Comparison of ENCODE assay signal across 1 cellular context in the genomic region with DNA sequence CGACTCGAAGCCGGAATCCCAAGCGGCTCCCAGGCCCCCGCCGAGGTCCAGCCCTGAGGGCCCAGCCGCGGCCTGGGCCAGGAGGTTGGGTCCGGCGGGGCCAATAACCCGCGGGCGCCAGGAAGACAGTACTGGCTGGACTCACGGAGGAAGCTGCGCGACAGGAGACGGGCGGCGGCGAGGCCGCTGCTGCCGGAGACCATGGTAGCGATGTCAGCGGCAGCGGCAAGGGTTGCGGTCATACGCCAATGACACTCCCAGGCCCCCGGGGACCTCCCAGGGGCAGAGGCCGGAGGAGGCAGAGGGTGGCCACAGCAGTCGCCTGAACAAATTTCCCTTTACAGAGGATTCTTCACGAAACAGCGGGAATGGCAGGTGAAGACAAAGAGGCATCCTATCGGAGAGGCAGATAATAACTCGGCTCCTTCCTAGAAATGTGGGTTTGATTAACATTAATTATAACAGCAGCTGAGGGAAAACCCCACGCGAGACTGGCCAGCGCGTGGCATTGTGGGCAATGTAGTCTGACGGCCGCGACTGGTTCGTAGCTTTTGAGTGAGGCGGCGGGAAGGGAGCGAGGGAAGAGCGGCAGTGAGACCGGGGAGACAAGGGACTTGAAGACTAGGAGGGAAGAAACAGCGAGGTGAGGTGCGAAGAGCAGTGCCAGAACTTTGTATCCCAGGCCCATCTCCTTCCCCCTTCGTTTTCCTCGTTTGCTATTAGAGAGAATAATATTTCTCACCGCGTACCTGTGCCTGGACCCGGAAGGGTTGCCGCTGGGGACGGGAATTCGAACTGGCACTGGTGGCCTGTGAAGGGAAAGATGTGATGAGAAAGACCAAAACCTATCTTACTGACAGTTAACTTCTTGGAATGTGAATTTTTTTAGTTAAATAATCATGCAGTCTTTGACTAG.
A peak's percentile ranks its signal among the peaks of the same experiment; 100 is the strongest.
TF ChIP-seq lines count a peak whose summit lies in the region.

A gene (minus strand): TSS at position 253 of the 916 bp plus-strand sequence. CDS start 11 bp downstream, at position 242.

TF ChIP-seq in HepG2, 621 proteins besides CTCF, POLR2A, EP300 and RAD21 (continued from another document and continues in another):
- TF ChIP-seq, protein P1, sequence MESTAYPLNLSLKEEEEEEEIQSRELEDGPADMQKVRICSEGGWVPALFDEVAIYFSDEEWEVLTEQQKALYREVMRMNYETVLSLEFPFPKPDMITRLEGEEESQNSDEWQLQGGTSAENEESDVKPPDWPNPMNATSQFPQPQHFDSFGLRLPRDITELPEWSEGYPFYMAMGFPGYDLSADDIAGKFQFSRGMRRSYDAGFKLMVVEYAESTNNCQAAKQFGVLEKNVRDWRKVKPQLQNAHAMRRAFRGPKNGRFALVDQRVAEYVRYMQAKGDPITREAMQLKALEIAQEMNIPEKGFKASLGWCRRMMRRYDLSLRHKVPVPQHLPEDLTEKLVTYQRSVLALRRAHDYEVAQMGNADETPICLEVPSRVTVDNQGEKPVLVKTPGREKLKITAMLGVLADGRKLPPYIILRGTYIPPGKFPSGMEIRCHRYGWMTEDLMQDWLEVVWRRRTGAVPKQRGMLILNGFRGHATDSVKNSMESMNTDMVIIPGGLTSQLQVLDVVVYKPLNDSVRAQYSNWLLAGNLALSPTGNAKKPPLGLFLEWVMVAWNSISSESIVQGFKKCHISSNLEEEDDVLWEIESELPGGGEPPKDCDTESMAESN (CRISPR knock-in tag; conservative IDR thresholded peaks at IDR 0.05) = 0 out of 2 replicates have a peak, but pooled peaks have one; percentile 47
- no peak for TF ChIP-seq FOXM1 (CRISPR knock-in tag; IDR thresholded peaks at IDR 0.05)
- peak; percentile 53; the same call in 1 of the 2 replicates for TF ChIP-seq BORCS8-MEF2B (CRISPR knock-in tag; IDR thresholded peaks at IDR 0.05)
- TF ChIP-seq, protein P2, sequence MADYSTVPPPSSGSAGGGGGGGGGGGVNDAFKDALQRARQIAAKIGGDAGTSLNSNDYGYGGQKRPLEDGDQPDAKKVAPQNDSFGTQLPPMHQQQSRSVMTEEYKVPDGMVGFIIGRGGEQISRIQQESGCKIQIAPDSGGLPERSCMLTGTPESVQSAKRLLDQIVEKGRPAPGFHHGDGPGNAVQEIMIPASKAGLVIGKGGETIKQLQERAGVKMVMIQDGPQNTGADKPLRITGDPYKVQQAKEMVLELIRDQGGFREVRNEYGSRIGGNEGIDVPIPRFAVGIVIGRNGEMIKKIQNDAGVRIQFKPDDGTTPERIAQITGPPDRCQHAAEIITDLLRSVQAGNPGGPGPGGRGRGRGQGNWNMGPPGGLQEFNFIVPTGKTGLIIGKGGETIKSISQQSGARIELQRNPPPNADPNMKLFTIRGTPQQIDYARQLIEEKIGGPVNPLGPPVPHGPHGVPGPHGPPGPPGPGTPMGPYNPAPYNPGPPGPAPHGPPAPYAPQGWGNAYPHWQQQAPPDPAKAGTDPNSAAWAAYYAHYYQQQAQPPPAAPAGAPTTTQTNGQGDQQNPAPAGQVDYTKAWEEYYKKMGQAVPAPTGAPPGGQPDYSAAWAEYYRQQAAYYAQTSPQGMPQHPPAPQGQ (CRISPR knock-in tag; IDR thresholded peaks at IDR 0.05; ENCODE audit: borderline replicate concordance) = no peak
- TF ChIP-seq, protein P3, sequence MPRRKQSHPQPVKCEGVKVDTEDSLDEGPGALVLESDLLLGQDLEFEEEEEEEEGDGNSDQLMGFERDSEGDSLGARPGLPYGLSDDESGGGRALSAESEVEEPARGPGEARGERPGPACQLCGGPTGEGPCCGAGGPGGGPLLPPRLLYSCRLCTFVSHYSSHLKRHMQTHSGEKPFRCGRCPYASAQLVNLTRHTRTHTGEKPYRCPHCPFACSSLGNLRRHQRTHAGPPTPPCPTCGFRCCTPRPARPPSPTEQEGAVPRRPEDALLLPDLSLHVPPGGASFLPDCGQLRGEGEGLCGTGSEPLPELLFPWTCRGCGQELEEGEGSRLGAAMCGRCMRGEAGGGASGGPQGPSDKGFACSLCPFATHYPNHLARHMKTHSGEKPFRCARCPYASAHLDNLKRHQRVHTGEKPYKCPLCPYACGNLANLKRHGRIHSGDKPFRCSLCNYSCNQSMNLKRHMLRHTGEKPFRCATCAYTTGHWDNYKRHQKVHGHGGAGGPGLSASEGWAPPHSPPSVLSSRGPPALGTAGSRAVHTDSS (CRISPR knock-in tag; conservative IDR thresholded peaks at IDR 0.05) = no peak
- TF ChIP-seq IKZF4 (CRISPR knock-in tag; IDR thresholded peaks at IDR 0.05; ENCODE audit: borderline replicate concordance, low read depth, not compliant biosample characterization) = peak; percentile 38
- TF ChIP-seq, protein P4, sequence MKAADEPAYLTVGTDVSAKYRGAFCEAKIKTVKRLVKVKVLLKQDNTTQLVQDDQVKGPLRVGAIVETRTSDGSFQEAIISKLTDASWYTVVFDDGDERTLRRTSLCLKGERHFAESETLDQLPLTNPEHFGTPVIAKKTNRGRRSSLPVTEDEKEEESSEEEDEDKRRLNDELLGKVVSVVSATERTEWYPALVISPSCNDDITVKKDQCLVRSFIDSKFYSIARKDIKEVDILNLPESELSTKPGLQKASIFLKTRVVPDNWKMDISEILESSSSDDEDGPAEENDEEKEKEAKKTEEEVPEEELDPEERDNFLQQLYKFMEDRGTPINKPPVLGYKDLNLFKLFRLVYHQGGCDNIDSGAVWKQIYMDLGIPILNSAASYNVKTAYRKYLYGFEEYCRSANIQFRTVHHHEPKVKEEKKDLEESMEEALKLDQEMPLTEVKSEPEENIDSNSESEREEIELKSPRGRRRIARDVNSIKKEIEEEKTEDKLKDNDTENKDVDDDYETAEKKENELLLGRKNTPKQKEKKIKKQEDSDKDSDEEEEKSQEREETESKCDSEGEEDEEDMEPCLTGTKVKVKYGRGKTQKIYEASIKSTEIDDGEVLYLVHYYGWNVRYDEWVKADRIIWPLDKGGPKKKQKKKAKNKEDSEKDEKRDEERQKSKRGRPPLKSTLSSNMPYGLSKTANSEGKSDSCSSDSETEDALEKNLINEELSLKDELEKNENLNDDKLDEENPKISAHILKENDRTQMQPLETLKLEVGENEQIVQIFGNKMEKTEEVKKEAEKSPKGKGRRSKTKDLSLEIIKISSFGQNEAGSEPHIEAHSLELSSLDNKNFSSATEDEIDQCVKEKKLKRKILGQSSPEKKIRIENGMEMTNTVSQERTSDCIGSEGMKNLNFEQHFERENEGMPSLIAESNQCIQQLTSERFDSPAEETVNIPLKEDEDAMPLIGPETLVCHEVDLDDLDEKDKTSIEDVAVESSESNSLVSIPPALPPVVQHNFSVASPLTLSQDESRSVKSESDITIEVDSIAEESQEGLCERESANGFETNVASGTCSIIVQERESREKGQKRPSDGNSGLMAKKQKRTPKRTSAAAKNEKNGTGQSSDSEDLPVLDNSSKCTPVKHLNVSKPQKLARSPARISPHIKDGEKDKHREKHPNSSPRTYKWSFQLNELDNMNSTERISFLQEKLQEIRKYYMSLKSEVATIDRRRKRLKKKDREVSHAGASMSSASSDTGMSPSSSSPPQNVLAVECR (CRISPR knock-in tag; IDR thresholded peaks at IDR 0.05; ENCODE audit: borderline replicate concordance) = peak; percentile 86; the same call in 1 of the 2 replicates
- no peak for TF ChIP-seq ZNF672 (CRISPR knock-in tag; IDR thresholded peaks at IDR 0.05)
- TF ChIP-seq POLR2AphosphoS2 (IDR thresholded peaks at IDR 0.05; ENCODE audit: low read depth, low read length) = no peak
- TF ChIP-seq MAFK (conservative IDR thresholded peaks at IDR 0.05 in 1 of 2, IDR thresholded peaks at IDR 0.05 in 1 of 2; ENCODE audit: low read length in 2 of 2) = no peak
- TF ChIP-seq, protein P5, sequence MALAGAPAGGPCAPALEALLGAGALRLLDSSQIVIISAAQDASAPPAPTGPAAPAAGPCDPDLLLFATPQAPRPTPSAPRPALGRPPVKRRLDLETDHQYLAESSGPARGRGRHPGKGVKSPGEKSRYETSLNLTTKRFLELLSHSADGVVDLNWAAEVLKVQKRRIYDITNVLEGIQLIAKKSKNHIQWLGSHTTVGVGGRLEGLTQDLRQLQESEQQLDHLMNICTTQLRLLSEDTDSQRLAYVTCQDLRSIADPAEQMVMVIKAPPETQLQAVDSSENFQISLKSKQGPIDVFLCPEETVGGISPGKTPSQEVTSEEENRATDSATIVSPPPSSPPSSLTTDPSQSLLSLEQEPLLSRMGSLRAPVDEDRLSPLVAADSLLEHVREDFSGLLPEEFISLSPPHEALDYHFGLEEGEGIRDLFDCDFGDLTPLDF (CRISPR knock-in tag; IDR thresholded peaks at IDR 0.05) = peak; percentile 40; the same call in 1 of the 2 replicates
- TF ChIP-seq, protein P6, sequence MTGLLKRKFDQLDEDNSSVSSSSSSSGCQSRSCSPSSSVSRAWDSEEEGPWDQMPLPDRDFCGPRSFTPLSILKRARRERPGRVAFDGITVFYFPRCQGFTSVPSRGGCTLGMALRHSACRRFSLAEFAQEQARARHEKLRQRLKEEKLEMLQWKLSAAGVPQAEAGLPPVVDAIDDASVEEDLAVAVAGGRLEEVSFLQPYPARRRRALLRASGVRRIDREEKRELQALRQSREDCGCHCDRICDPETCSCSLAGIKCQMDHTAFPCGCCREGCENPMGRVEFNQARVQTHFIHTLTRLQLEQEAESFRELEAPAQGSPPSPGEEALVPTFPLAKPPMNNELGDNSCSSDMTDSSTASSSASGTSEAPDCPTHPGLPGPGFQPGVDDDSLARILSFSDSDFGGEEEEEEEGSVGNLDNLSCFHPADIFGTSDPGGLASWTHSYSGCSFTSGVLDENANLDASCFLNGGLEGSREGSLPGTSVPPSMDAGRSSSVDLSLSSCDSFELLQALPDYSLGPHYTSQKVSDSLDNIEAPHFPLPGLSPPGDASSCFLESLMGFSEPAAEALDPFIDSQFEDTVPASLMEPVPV (CRISPR knock-in tag; IDR thresholded peaks at IDR 0.05) = no peak; the same call in 1 of the 2 replicates
- TF ChIP-seq SMAD3 (CRISPR knock-in tag; IDR thresholded peaks at IDR 0.05) = peak; percentile 68; the same call in 1 of the 2 replicates
- TF ChIP-seq ZNF761 (CRISPR knock-in tag; conservative IDR thresholded peaks at IDR 0.05) = peak; percentile 47; the same call in 1 of the 2 replicates
- no peak for TF ChIP-seq ELF4 (CRISPR knock-in tag; IDR thresholded peaks at IDR 0.05; ENCODE audit: borderline replicate concordance)
- TF ChIP-seq, protein P7, sequence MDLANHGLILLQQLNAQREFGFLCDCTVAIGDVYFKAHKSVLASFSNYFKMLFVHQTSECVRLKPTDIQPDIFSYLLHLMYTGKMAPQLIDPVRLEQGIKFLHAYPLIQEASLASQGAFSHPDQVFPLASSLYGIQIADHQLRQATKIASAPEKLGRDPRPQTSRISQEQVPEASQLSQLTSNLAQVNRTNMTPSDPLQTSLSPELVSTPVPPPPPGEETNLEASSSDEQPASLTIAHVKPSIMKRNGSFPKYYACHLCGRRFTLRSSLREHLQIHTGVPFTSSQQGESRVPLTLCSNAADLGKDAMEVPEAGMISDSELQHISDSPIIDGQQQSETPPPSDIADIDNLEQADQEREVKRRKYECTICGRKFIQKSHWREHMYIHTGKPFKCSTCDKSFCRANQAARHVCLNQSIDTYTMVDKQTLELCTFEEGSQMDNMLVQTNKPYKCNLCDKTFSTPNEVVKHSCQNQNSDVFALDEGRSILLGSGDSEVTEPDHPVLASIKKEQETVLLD (CRISPR knock-in tag; IDR thresholded peaks at IDR 0.05; ENCODE audit: low read depth) = no peak
- no peak; the same call in 1 of the 2 replicates for TF ChIP-seq ZNF703 (CRISPR knock-in tag; IDR thresholded peaks at IDR 0.05; ENCODE audit: borderline replicate concordance)
- peak; percentile 33 for TF ChIP-seq RNF2 (conservative IDR thresholded peaks at IDR 0.05; ENCODE audit: low read depth)
- peak; percentile 58; the same call in 1 of the 2 replicates for TF ChIP-seq MYC (CRISPR knock-in tag; IDR thresholded peaks at IDR 0.05; ENCODE audit: borderline replicate concordance)
- TF ChIP-seq ZNF292 (CRISPR knock-in tag; IDR thresholded peaks at IDR 0.05; ENCODE audit: borderline replicate concordance, low read depth) = no peak; the same call in 1 of the 2 replicates
- no peak for TF ChIP-seq ZFP36L1 (CRISPR knock-in tag; IDR thresholded peaks at IDR 0.05)
- no peak for TF ChIP-seq ZNF260 (CRISPR knock-in tag; IDR thresholded peaks at IDR 0.05; ENCODE audit: borderline replicate concordance, low read depth)
- TF ChIP-seq SP140L (CRISPR knock-in tag; IDR thresholded peaks at IDR 0.05; ENCODE audit: borderline replicate concordance) = no peak
- TF ChIP-seq NAIF1 (CRISPR knock-in tag; IDR thresholded peaks at IDR 0.05; ENCODE audit: borderline replicate concordance) = 0 out of 2 replicates have a peak, but pooled peaks have one; percentile 72
- no peak for TF ChIP-seq NFRKB (IDR thresholded peaks at IDR 0.05)
- TF ChIP-seq HNRNPH1 (optimal IDR thresholded peaks at IDR 0.05; ENCODE audit: low read depth, low read length) = no peak
- TF ChIP-seq ZFP36L2 (CRISPR knock-in tag; IDR thresholded peaks at IDR 0.05) = no peak
- no peak for TF ChIP-seq ZBTB21 (CRISPR knock-in tag; IDR thresholded peaks at IDR 0.05)
- TF ChIP-seq ZNF616 (CRISPR knock-in tag; IDR thresholded peaks at IDR 0.05; ENCODE audit: low read depth) = no peak
- TF ChIP-seq PCBP2 (optimal IDR thresholded peaks at IDR 0.05; ENCODE audit: low read depth, low read length, poor library complexity, severe bottlenecking) = no peak
- peak; percentile 94 for TF ChIP-seq CHD2 (IDR thresholded peaks at IDR 0.05; ENCODE audit: low read depth, low read length)
- no peak for TF ChIP-seq LCORL (IDR thresholded peaks at IDR 0.05)
- no peak; the same call in 1 of the 2 replicates for TF ChIP-seq LCORL (CRISPR knock-in tag; IDR thresholded peaks at IDR 0.05)
- TF ChIP-seq, protein P8, sequence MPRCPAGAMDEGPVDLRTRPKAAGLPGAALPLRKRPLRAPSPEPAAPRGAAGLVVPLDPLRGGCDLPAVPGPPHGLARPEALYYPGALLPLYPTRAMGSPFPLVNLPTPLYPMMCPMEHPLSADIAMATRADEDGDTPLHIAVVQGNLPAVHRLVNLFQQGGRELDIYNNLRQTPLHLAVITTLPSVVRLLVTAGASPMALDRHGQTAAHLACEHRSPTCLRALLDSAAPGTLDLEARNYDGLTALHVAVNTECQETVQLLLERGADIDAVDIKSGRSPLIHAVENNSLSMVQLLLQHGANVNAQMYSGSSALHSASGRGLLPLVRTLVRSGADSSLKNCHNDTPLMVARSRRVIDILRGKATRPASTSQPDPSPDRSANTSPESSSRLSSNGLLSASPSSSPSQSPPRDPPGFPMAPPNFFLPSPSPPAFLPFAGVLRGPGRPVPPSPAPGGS (CRISPR knock-in tag; IDR thresholded peaks at IDR 0.05) = peak; percentile 95
- TF ChIP-seq FOXA1 (IDR thresholded peaks at IDR 0.05) = no peak
- 0 out of 2 replicates have a peak, but pooled peaks have one; percentile 4 for TF ChIP-seq FOXA1 (CRISPR knock-in tag; IDR thresholded peaks at IDR 0.05)
- TF ChIP-seq ZNF44 (CRISPR knock-in tag; IDR thresholded peaks at IDR 0.05) = peak; percentile 30; the same call in 1 of the 2 replicates
- peak; percentile 25; the same call in 1 of the 2 replicates for TF ChIP-seq HOXA3 (CRISPR knock-in tag; IDR thresholded peaks at IDR 0.05)
- TF ChIP-seq, protein P9, sequence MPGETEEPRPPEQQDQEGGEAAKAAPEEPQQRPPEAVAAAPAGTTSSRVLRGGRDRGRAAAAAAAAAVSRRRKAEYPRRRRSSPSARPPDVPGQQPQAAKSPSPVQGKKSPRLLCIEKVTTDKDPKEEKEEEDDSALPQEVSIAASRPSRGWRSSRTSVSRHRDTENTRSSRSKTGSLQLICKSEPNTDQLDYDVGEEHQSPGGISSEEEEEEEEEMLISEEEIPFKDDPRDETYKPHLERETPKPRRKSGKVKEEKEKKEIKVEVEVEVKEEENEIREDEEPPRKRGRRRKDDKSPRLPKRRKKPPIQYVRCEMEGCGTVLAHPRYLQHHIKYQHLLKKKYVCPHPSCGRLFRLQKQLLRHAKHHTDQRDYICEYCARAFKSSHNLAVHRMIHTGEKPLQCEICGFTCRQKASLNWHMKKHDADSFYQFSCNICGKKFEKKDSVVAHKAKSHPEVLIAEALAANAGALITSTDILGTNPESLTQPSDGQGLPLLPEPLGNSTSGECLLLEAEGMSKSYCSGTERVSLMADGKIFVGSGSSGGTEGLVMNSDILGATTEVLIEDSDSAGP (CRISPR knock-in tag; IDR thresholded peaks at IDR 0.05; ENCODE audit: borderline replicate concordance) = peak; percentile 77; the same call in 1 of the 2 replicates
- no peak for TF ChIP-seq SNAPC2 (CRISPR knock-in tag; IDR thresholded peaks at IDR 0.05)
- TF ChIP-seq SCMH1 (CRISPR knock-in tag; IDR thresholded peaks at IDR 0.05; ENCODE audit: borderline replicate concordance) = no peak
